In the genomic region with DNA sequence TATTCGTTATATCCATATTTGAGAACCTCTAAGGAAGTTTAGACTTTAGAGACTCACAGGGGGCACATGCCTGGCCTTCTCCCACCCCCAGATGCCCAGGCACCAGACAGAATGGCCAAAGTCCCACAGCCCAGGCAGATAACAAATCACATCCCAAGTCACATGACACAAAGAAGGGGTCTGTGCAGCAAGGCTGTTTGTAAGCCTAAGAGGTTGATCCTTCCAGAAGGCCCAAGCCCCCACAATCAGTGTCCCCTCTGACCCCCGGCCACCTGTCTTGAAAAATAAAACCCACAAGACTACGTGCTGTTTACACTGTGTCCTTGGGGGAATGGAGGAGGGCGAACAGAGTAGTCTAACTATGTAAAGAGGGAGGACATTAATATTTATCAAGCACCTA, we compare ENCODE assay signal across 11 cellular contexts. TPM values are rescaled to one million over a fixed set of nuclear protein-coding genes. Genes with fewer than 3 reads are reported as not detected.
A peak's percentile ranks its signal among the peaks of the same experiment; 100 is the strongest.
DNase-seq lines count a peak whose midpoint lies in the region; ATAC-seq and TF ChIP-seq lines count a peak whose summit lies in the region.
"Had no signal": no experiment of that assay in that cellular context is flagged by ENCODE, and none has a peak within 500 bp of the region (broad histone marks: within the 10 kb centered on the region; RNA-seq: fewer than 3 reads in every experiment).

No MANE protein-coding gene starts in this region.

- H3K4me1 ChIP-seq in left ventricle myocardium inferior (peaks cover 98% of the 10 kb centered on the region), uterus (peaks cover 15 to 46% of the 10 kb centered on the region in 2 donors), colonic mucosa (peaks cover 66% of the 10 kb centered on the region)

- H3K9me3 ChIP-seq in left ventricle myocardium inferior (replicated peaks): no peaks in the 10 kb centered on the region
- no peaks in the 10 kb centered on the region for H3K9me3 ChIP-seq in uterus
- no peaks in the 10 kb centered on the region for H3K9me3 ChIP-seq in colonic mucosa

- peaks cover 82% of the 10 kb centered on the region for H3K4me1 Mint-ChIP-seq in brain
- H3K4me1 Mint-ChIP-seq in naive B cell: peaks cover 72 to 83% (median 81%) of the 10 kb centered on the region in 3 donors

- peaks cover 8% of the 10 kb centered on the region for H3K36me3 ChIP-seq in left ventricle myocardium inferior
- H3K36me3 ChIP-seq in uterus: no peaks in the 10 kb centered on the region
- no peaks in the 10 kb centered on the region for H3K36me3 ChIP-seq in colonic mucosa

- no peaks in the 10 kb centered on the region for H3K27me3 ChIP-seq in left ventricle myocardium inferior (ENCODE audit: low read depth)
- H3K27me3 ChIP-seq in uterus: no peaks in the 10 kb centered on the region
- H3K27me3 ChIP-seq in colonic mucosa: no peaks in the 10 kb centered on the region

- peak overlapping the region in 1 of 2 donors; percentile 8 for H3K9ac ChIP-seq in colonic mucosa (ENCODE audit: low read depth in 2 of 2, low read length in 2 of 2)

- ATAC-seq in Right ventricle myocardium superior (ENCODE audit: poor library complexity) (no peak), naive B cell (ENCODE audit: low read depth in 2 of 2) (no peak), GM19467 (IDR thresholded peaks at IDR 0.05; ENCODE audit: unreplicated experiment) (no peak), HG02798 (IDR thresholded peaks at IDR 0.05; ENCODE audit: poor library complexity, unreplicated experiment) (no peak)

- peaks cover 4% of the 10 kb centered on the region for H3K27me3 Mint-ChIP-seq in brain
- no peaks in the 10 kb centered on the region for H3K27me3 Mint-ChIP-seq in naive B cell

- H3K36me3 Mint-ChIP-seq in brain: peaks cover 13% of the 10 kb centered on the region
- no peaks in the 10 kb centered on the region for H3K36me3 Mint-ChIP-seq in naive B cell

- H3K4me3 ChIP-seq in left ventricle myocardium inferior: peak overlapping the region; percentile 95
- H3K4me3 ChIP-seq in uterus: peak overlapping the region in 1 of 2 donors; percentile 98
- no peak overlapping the region for H3K4me3 ChIP-seq in colonic mucosa

- no peaks in the 10 kb centered on the region for H3K9me3 Mint-ChIP-seq in brain
- H3K9me3 Mint-ChIP-seq in naive B cell: no peaks in the 10 kb centered on the region
- H3K9me3 Mint-ChIP-seq: T-helper 1 cell treated with Interleukin-12 subunit alpha and Interleukin-12 subunit beta and Interleukin-4 antibody, amounts not matched to agents 30 μg/mL and 1 μg/mL, for 36 hours had no signal

- no peak for TF ChIP-seq POLR2A in uterus (IDR thresholded peaks at IDR 0.05)

- DNase-seq in left ventricle myocardium inferior (no peak), Right ventricle myocardium superior (no peak), naive B cell (no peak), uterus (no peak), colonic mucosa (no peak)
- DNase-seq: activated CD8-positive, alpha-beta memory T cell treated with anti-CD3 and anti-CD28 coated beads, Interleukin-2, amount 50 U/mL, for 4 hours; stimulated activated CD4-positive, alpha-beta T cell treated with anti-CD3 and anti-CD28 coated beads, Interleukin-1b, Interleukin-23, amount 100 ng/mL, for 48 hours had no signal

- peak overlapping the region; percentile 43 to 100 (median 97) for H3K27ac Mint-ChIP-seq in brain
- H3K27ac Mint-ChIP-seq in naive B cell: peak overlapping the region in 4 of 6 donors; percentile 12 to 92 (median 60)
- H3K27ac Mint-ChIP-seq: T-helper 1 cell treated with Interleukin-12 subunit alpha and Interleukin-12 subunit beta and Interleukin-4 antibody, amounts not matched to agents 30 μg/mL and 1 μg/mL, for 36 hours had no signal

- H3K4me3 Mint-ChIP-seq in brain: peak overlapping the region; percentile 61 to 99 (median 94)
- H3K4me3 Mint-ChIP-seq in naive B cell: peak overlapping the region in 6 of 8 donors; percentile 2 to 95 (median 24)

- H3K27ac ChIP-seq in left ventricle myocardium inferior (replicated peaks) (peak overlapping the region; percentile 100), uterus (peak overlapping the region; percentile 10 to 96), colonic mucosa (no peak overlapping the region)

- TF ChIP-seq CTCF in left ventricle myocardium inferior (IDR thresholded peaks at IDR 0.05; ENCODE audit: borderline replicate concordance) (no peak), brain (conservative IDR thresholded peaks at IDR 0.05) (no peak), uterus (IDR thresholded peaks at IDR 0.05) (no peak), colonic mucosa (IDR thresholded peaks at IDR 0.05) (no peak)

- intact Hi-C loops in left ventricle myocardium inferior (cut with micrococcal nuclease): no loop called here
- intact Hi-C loops in Right ventricle myocardium superior (cut with DNase I): no loop called here
- intact Hi-C loops in uterus (cut with DNase I; ENCODE audit: low total_unique reads): loop anchor here (5.0 kb wide), 1 partner anchor 56 kb away; no protein-coding TSS in a partner anchor
- intact Hi-C loops in colonic mucosa (cut with DNase I): no loop called here

RNA-seq across cellular contexts. Expression of a gene that starts 5.1 kb away (rescaled TPM):
- total RNA-seq in left ventricle myocardium inferior (82.6 TPM), Right ventricle myocardium superior (99.5 TPM), uterus (100 to 1,000 TPM in 2 of 4 donors, 10 to 100 TPM in 2; 66.2 to 212 (median 90.9) TPM), colonic mucosa (100 to 1,000 TPM; 131 to 200 TPM)
- polyA plus RNA-seq in brain (ENCODE audit: insufficient read depth, low read depth, low replicate concordance) (67.6 TPM), naive B cell (ENCODE audit: low read depth in 6 of 6) (10 to 100 TPM; 44.3 to 65.3 (median 53.2) TPM)

RNA-seq across cellular contexts. Expression of a gene that starts 22.9 kb away (rescaled TPM):
- 2.1 TPM for total RNA-seq in left ventricle myocardium inferior
- total RNA-seq in Right ventricle myocardium superior: 2.1 TPM
- polyA plus RNA-seq in brain (ENCODE audit: insufficient read depth, low read depth, low replicate concordance): 1.0 TPM
- under 1 TPM in 4 of 6 donors, not detected in 2; 0.19 to 0.82 (median 0.48) TPM for polyA plus RNA-seq in naive B cell (ENCODE audit: low read depth in 6 of 6)
- 10 to 100 TPM in 1 of 4 donors, 1 to 10 TPM in 2, not detected in 1; 4.4 to 21.8 (median 5.1) TPM for total RNA-seq in uterus
- total RNA-seq in colonic mucosa: 1 to 10 TPM; 5.1 to 8.1 TPM

RNA-seq across cellular contexts. Expression of a gene that starts 58.9 kb away (rescaled TPM):
- 53.7 TPM for total RNA-seq in left ventricle myocardium inferior
- total RNA-seq in Right ventricle myocardium superior: 49.5 TPM
- 42.1 TPM for polyA plus RNA-seq in brain (ENCODE audit: insufficient read depth, low read depth, low replicate concordance)
- polyA plus RNA-seq in naive B cell (ENCODE audit: low read depth in 6 of 6): 10 to 100 TPM; 19.3 to 32.4 (median 27.7) TPM
- 10 to 100 TPM in 3 of 4 donors, 1 to 10 TPM in 1; 8.2 to 22.3 (median 16.7) TPM for total RNA-seq in uterus
- 10 to 100 TPM; 35.6 to 68.9 TPM for total RNA-seq in colonic mucosa
